ENCODE assay signal across 27 cellular contexts in genomic region chr5:132608107-132608506, GRCh38. TPM values are rescaled to one million over a fixed set of nuclear protein-coding genes. Genes with fewer than 3 reads are reported as not detected.
"Had no signal": no experiment of that assay in that cellular context is flagged by ENCODE, and none has a peak within 500 bp of the region (broad histone marks: within the 10 kb centered on the region; RNA-seq: fewer than 3 reads in every experiment).

No MANE protein-coding gene starts in this region.

- H3K9ac ChIP-seq: KMS-11 had no signal

- H3K27ac Mint-ChIP-seq: IgD-negative memory B cell had no signal

- DNase-seq: Kasumi-1, MM.1S, NCI-H1092 treated with DMSO at 0.1 percent for 48 hours, NCI-H1436, NCI-H187, NCI-H2029, NCI-H2081 treated with DMSO at 0.1 percent for 48 hours, NCI-H2171, NCI-H226, NCI-H446, NCI-H510A, NCI-H524 treated with DMSO at 0.1 percent for 48 hours, NCI-H69, NCI-H774, PC-3, SHP77 treated with DMSO at 0.1 percent for 48 hours, SJCRH30 had no signal

- H3K4me1 Mint-ChIP-seq: IgD-negative memory B cell had no signal

- H3K27ac ChIP-seq: HL-60, KMS-11, SJCRH30, SK-N-MC had no signal

- ATAC-seq: K562, Panc1, PC-3, Right ventricle myocardium inferior had no signal

- H3K4me2 ChIP-seq: KMS-11 had no signal

- H3K27me3 ChIP-seq: SJCRH30 had no signal

- H3K4me3 ChIP-seq: K562, SJCRH30, SK-N-MC had no signal

- H3K4me3 Mint-ChIP-seq: IgD-negative memory B cell had no signal

- H3K27me3 Mint-ChIP-seq: IgD-negative memory B cell had no signal

- H3K4me1 ChIP-seq: SJCRH30 had no signal

RNA-seq across cellular contexts. Expression of gene IL13, which starts 49.9 kb away (rescaled TPM):
- total RNA-seq: K562, M059J, OCI-LY7, PC-3, Right ventricle myocardium inferior, RPMI7951, SJCRH30 had no signal
- polyA plus RNA-seq: IgD-negative memory B cell, K562 had no signal
